ENCODE assay signal across 32 cellular contexts in genomic region chr18:51190000-51190399, GRCh38. TPM values are rescaled to one million over a fixed set of nuclear protein-coding genes. Genes with fewer than 3 reads are reported as not detected.
A peak's percentile ranks its signal among the peaks of the same experiment; 100 is the strongest.
DNase-seq lines count a peak whose midpoint lies in the region; ATAC-seq and TF ChIP-seq lines count a peak whose summit lies in the region.
"Had no signal": no experiment of that assay in that cellular context is flagged by ENCODE, and none has a peak within 500 bp of the region (broad histone marks: within the 10 kb centered on the region; RNA-seq: fewer than 3 reads in every experiment).

No MANE protein-coding gene starts in this region.

- H3K4me3 Mint-ChIP-seq in activated T-cell treated with anti-CD3 and anti-CD28 coated beads, Interleukin-2, amount 50 U/mL, for 4 hours, result peak overlapping the region; percentile 19
- no peak overlapping the region for H3K4me3 Mint-ChIP-seq in CD4-positive, alpha-beta T cell
- H3K4me3 Mint-ChIP-seq in naive thymus-derived CD4-positive, alpha-beta T cell, result peak overlapping the region in 6 of 10 donors; percentile 5 to 57 (median 41)
- H3K4me3 Mint-ChIP-seq: activated CD8-positive, alpha-beta memory T cell treated with anti-CD3 and anti-CD28 coated beads, Interleukin-2, amount 10 ng/mL, durations not matched to agents 7 days and 5 days; memory B cell had no signal

- BruUV-seq in OCI-LY7 (replicated peaks; lab: Mats Ljungman, UMichigan), result no TSS peak

- H3K36me3 ChIP-seq in OCI-LY7 (ENCODE audit: insufficient read depth, low read length), result peaks cover 82% of the 10 kb centered on the region
- peaks cover 0 to 4% (median 0%) of the 10 kb centered on the region in 3 experiments for H3K36me3 ChIP-seq in naive thymus-derived CD4-positive, alpha-beta T cell (ENCODE audit: control insufficient read depth in 2 of 3, insufficient read depth in 3 of 3, low read length in 3 of 3)
- H3K36me3 ChIP-seq in mucosa of descending colon (ENCODE audit: low read depth), result no peaks in the 10 kb centered on the region
- H3K36me3 ChIP-seq: cardiac muscle cell had no signal

- POLR2A ChIA-PET in CD4-positive, alpha-beta T cell (lab: Charles Lee), result no interaction called here
- POLR2A ChIA-PET in OCI-LY7 (lab: Charles Lee), result no interaction called here
- POLR2A ChIA-PET in naive thymus-derived CD4-positive, alpha-beta T cell (lab: Charles Lee), result no interaction called here

- H3K27me3 Mint-ChIP-seq in activated T-cell treated with anti-CD3 and anti-CD28 coated beads, Interleukin-2, amount 50 U/mL, for 4 hours (ENCODE audit: low read depth), result no peaks in the 10 kb centered on the region
- no peaks in the 10 kb centered on the region for H3K27me3 Mint-ChIP-seq in CD4-positive, alpha-beta T cell
- no peaks in the 10 kb centered on the region for H3K27me3 Mint-ChIP-seq in naive thymus-derived CD4-positive, alpha-beta T cell
- H3K27me3 Mint-ChIP-seq: activated CD8-positive, alpha-beta memory T cell treated with anti-CD3 and anti-CD28 coated beads, Interleukin-2, amount 10 ng/mL, durations not matched to agents 7 days and 5 days; memory B cell had no signal

- CTCF ChIA-PET in CD4-positive, alpha-beta T cell (lab: Charles Lee), result no interaction called here
- CTCF ChIA-PET in OCI-LY7 (lab: Charles Lee; ENCODE audit: unreplicated experiment), result no interaction called here
- CTCF ChIA-PET in naive thymus-derived CD4-positive, alpha-beta T cell (lab: Charles Lee), result interaction anchor here (1.3 kb wide), 1 partner anchor 38 kb away, joined by 3 read pairs; no protein-coding TSS in a partner anchor

- no peak overlapping the region for H2AFZ ChIP-seq in OCI-LY7 (ENCODE audit: low read length)
- H2AFZ ChIP-seq: parathyroid adenoma had no signal

- H3K4me3 ChIP-seq in OCI-LY7 (ENCODE audit: low read depth, low read length, poor library complexity, severe bottlenecking) (no peak overlapping the region), mucosa of descending colon (no peak overlapping the region)
- H3K4me3 ChIP-seq in naive thymus-derived CD4-positive, alpha-beta T cell (ENCODE audit: low read length), result no peak overlapping the region
- H3K4me3 ChIP-seq: A549, cardiac muscle cell, HAP-1, spleen, tibial nerve had no signal

- H3K9me2 ChIP-seq in OCI-LY7 (ENCODE audit: insufficient read depth, low read length), result no peaks in the 10 kb centered on the region

- H3K4me1 Mint-ChIP-seq in activated T-cell treated with anti-CD3 and anti-CD28 coated beads, Interleukin-2, amount 50 U/mL, for 4 hours (ENCODE audit: low read depth), result peaks cover 84% of the 10 kb centered on the region
- H3K4me1 Mint-ChIP-seq in CD4-positive, alpha-beta T cell (ENCODE audit: low read depth), result peaks cover 83% of the 10 kb centered on the region
- peaks cover 50 to 93% (median 85%) of the 10 kb centered on the region in 7 donors for H3K4me1 Mint-ChIP-seq in naive thymus-derived CD4-positive, alpha-beta T cell

- peak overlapping the region; percentile 95; the same call in 1 of the 2 replicates for H3K4me2 ChIP-seq in OCI-LY7 (ENCODE audit: low read length)
- H3K4me2 ChIP-seq: A549 had no signal

- peak overlapping the region; percentile 73 for H3K27ac Mint-ChIP-seq in CD4-positive, alpha-beta T cell
- H3K27ac Mint-ChIP-seq in naive thymus-derived CD4-positive, alpha-beta T cell, result peak overlapping the region in 2 of 9 donors; percentile 47 to 66
- H3K27ac Mint-ChIP-seq: activated naive CD4-positive, alpha-beta T cell treated with anti-CD3 and anti-CD28 coated beads, Interleukin-2, amount 50 U/mL, for 72 hours; activated T-helper 2 cell treated with anti-CD3 and anti-CD28 coated beads, Interferon-gamma antibody, Interleukin-2, Interleukin-4, amounts not matched to agents 10 μg/mL and 5 μg/mL and 100 μg/mL, durations not matched to agents 14 hours and 24 hours and 36 hours; memory B cell had no signal

- no peak overlapping the region for H3K27ac ChIP-seq in CD4-positive, alpha-beta T cell (ENCODE audit: low read depth, low read length)
- H3K27ac ChIP-seq in OCI-LY7 (ENCODE audit: low read depth, low read length, poor library complexity, severe bottlenecking), result no peak overlapping the region
- no peak overlapping the region for H3K27ac ChIP-seq in naive thymus-derived CD4-positive, alpha-beta T cell (ENCODE audit: low read depth, low read length)
- H3K27ac ChIP-seq: A549, cardiac muscle cell, parathyroid adenoma, tibial nerve, VCaP had no signal

- H3K36me3 Mint-ChIP-seq in activated T-cell treated with anti-CD3 and anti-CD28 coated beads, Interleukin-2, amount 50 U/mL, for 4 hours (ENCODE audit: insufficient read depth), result peaks cover 20% of the 10 kb centered on the region
- H3K36me3 Mint-ChIP-seq in CD4-positive, alpha-beta T cell (ENCODE audit: low read depth), result peaks cover 30% of the 10 kb centered on the region
- peaks cover 0 to 26% (median 12%) of the 10 kb centered on the region in 5 donors for H3K36me3 Mint-ChIP-seq in naive thymus-derived CD4-positive, alpha-beta T cell

- no peak for DNase-seq in activated T-cell treated with anti-CD3 and anti-CD28 coated beads, Interleukin-2, amount 50 U/mL, for 4 hours
- DNase-seq in activated T-cell treated with anti-CD3 and anti-CD28 coated beads for 4 hours (no peak), OCI-LY7 (ENCODE audit: low spot score) (no peak), DMS53 treated with DMSO at 0.1 percent for 48 hours (lab: John Stamatoyannopoulos, UW; ENCODE audit: unreplicated experiment) (no peak), mucosa of descending colon (no peak)
- DNase-seq in CD4-positive, alpha-beta T cell, result no peak
- no peak for DNase-seq in naive thymus-derived CD4-positive, alpha-beta T cell
- DNase-seq: activated CD4-positive, alpha-beta T cell treated with anti-CD3 and anti-CD28 coated beads for 48 hours; activated CD8-positive, alpha-beta memory T cell treated with anti-CD3 and anti-CD28 coated beads, Interleukin-2, amount 10 ng/mL, durations not matched to agents 7 days and 5 days; aorta; COR-L47; cortex of kidney; DMS53; erythroblast; IMR-90; NCI-H146; NCI-H345; NCI-H69; SIG-M5; spleen; SW 1271; T-helper 9 cell had no signal

- H3K79me2 ChIP-seq in OCI-LY7 (ENCODE audit: insufficient read depth, low read depth, low read length), result peaks cover 100% of the 10 kb centered on the region

- H3K9me3 Mint-ChIP-seq in activated T-cell treated with anti-CD3 and anti-CD28 coated beads, Interleukin-2, amount 50 U/mL, for 4 hours, result no peaks in the 10 kb centered on the region
- no peaks in the 10 kb centered on the region for H3K9me3 Mint-ChIP-seq in CD4-positive, alpha-beta T cell
- no peaks in the 10 kb centered on the region for H3K9me3 Mint-ChIP-seq in naive thymus-derived CD4-positive, alpha-beta T cell
- H3K9me3 Mint-ChIP-seq: activated naive CD4-positive, alpha-beta T cell treated with anti-CD3 and anti-CD28 coated beads, Interleukin-2, amount 50 U/mL, for 72 hours; activated T-helper 2 cell treated with anti-CD3 and anti-CD28 coated beads, Interferon-gamma antibody, Interleukin-2, Interleukin-4, amounts not matched to agents 10 μg/mL and 5 μg/mL and 100 μg/mL, durations not matched to agents 14 hours and 24 hours and 36 hours; memory B cell had no signal

- H3K27me3 ChIP-seq in CD4-positive, alpha-beta T cell (ENCODE audit: control insufficient read depth, insufficient read depth, low read length), result no peaks in the 10 kb centered on the region
- H3K27me3 ChIP-seq in naive thymus-derived CD4-positive, alpha-beta T cell (ENCODE audit: control insufficient read depth in 2 of 2, insufficient read depth in 2 of 2, low read length in 2 of 2), result no peaks in the 10 kb centered on the region
- H3K27me3 ChIP-seq: cardiac muscle cell, spleen, tibial nerve had no signal

- peaks cover 22% of the 10 kb centered on the region; the same call in 1 of the 2 replicates for H4K20me1 ChIP-seq in OCI-LY7 (ENCODE audit: insufficient read depth, low read length)

- intact Hi-C loops in CD4-positive, alpha-beta T cell (cut with DNase I, micrococcal nuclease), result loop anchor here (2.0 to 10.0 kb wide), 2 partner anchors 39 to 905 kb away; partner anchors contain the start of genes CXXC1 (in 1 of the 2) and MBD1 (in 1 of the 2)
- intact Hi-C loops in OCI-LY7 (cut with micrococcal nuclease; ENCODE audit: unreplicated experiment), result loop anchor here (10.0 kb wide), 3 partner anchors 75 to 315 kb away; partner anchors contain the start of genes ME2 and SMAD4
- intact Hi-C loops in naive thymus-derived CD4-positive, alpha-beta T cell (cut with micrococcal nuclease), result loop anchor here (5.0 to 10.0 kb wide), 2 partner anchors 138 to 815 kb away; partner anchors contain the start of gene SKA1 (in 1 of the 2)
- intact Hi-C loops in mucosa of descending colon (cut with DNase I, micrococcal nuclease), result no loop called here

- ATAC-seq in activated T-cell treated with anti-CD3 and anti-CD28 coated beads, Interleukin-2, amount 50 U/mL, for 4 hours, result no peak
- ATAC-seq in CD4-positive, alpha-beta T cell (ENCODE audit: poor library complexity), result no peak
- no peak for ATAC-seq in naive thymus-derived CD4-positive, alpha-beta T cell
- ATAC-seq in mucosa of descending colon (no peak), HG02798 (IDR thresholded peaks at IDR 0.05; ENCODE audit: poor library complexity, unreplicated experiment) (no peak)
- ATAC-seq: A549; activated CD8-positive, alpha-beta memory T cell treated with anti-CD3 and anti-CD28 coated beads, Interleukin-2, amount 10 ng/mL, durations not matched to agents 7 days and 5 days; activated naive CD4-positive, alpha-beta T cell treated with anti-CD3 and anti-CD28 coated beads, Interleukin-2, amount 50 U/mL, for 72 hours had no signal

- H3K9me3 ChIP-seq in CD4-positive, alpha-beta T cell (ENCODE audit: control insufficient read depth, low read length), result no peaks in the 10 kb centered on the region
- H3K9me3 ChIP-seq in OCI-LY7 (ENCODE audit: low read length), result no peaks in the 10 kb centered on the region
- no peaks in the 10 kb centered on the region for H3K9me3 ChIP-seq in naive thymus-derived CD4-positive, alpha-beta T cell (ENCODE audit: control insufficient read depth in 2 of 3, low read length in 3 of 3)
- H3K9me3 ChIP-seq in mucosa of descending colon, result no peaks in the 10 kb centered on the region
- H3K9me3 ChIP-seq: A549, HAP-1, spleen, tibial nerve had no signal

- TF ChIP-seq CTCF in CD4-positive, alpha-beta T cell (IDR thresholded peaks at IDR 0.05), result no peak
- TF ChIP-seq CTCF in OCI-LY7 (conservative IDR thresholded peaks at IDR 0.05; ENCODE audit: low read length) (no peak), mucosa of descending colon (IDR thresholded peaks at IDR 0.05) (no peak)

- H3K4me1 ChIP-seq in OCI-LY7 (ENCODE audit: insufficient read depth, low read length, poor library complexity, severe bottlenecking) (peaks cover 50% of the 10 kb centered on the region), mucosa of descending colon (ENCODE audit: low read depth) (peaks cover 15% of the 10 kb centered on the region)
- peaks cover 38 to 78% of the 10 kb centered on the region in 2 donors for H3K4me1 ChIP-seq in naive thymus-derived CD4-positive, alpha-beta T cell (ENCODE audit: control insufficient read depth in 2 of 2, insufficient read depth in 2 of 2, low read length in 2 of 2)

RNA-seq across cellular contexts. Expression of gene MEX3C, which starts 7.5 kb away (rescaled TPM):
- 10 to 100 TPM; 67.4 to 89.2 (median 80.3) TPM for total RNA-seq in activated T-cell treated with anti-CD3 and anti-CD28 coated beads, Interleukin-2, amount 50 U/mL, for 4 hours
- 10 to 100 TPM; 70.8 to 76.1 TPM for total RNA-seq in CD4-positive, alpha-beta T cell
- 41.9 and 48.9 TPM in 2 replicates for total RNA-seq in OCI-LY7 (2014; rRNA removed; shearing (Covaris generic))
- total RNA-seq in OCI-LY7 (2022), result 43.4 TPM in 2 replicates
- total RNA-seq in naive thymus-derived CD4-positive, alpha-beta T cell, result 10 to 100 TPM; 47.1 to 68.8 (median 53.7) TPM
- polyA plus RNA-seq in naive thymus-derived CD4-positive, alpha-beta T cell, result 1 to 10 TPM; 4.3 to 4.8 TPM
- 10 to 100 TPM; 20.8 to 30.1 (median 27.0) TPM for total RNA-seq in mucosa of descending colon

Comparison
In these comparisons a context has a peak if more than half of its experiments do, and no peak if none do; other contexts are left out.
1. intact Hi-C loops: an anchor here in CD4-positive, alpha-beta T cell (2.0 to 10.0 kb wide), OCI-LY7 (10.0 kb wide) and naive thymus-derived CD4-positive, alpha-beta T cell (5.0 to 10.0 kb wide); none called in mucosa of descending colon.